In genomic region chr1:226436472-226436854, GRCh38 we compare ENCODE assay signal across 1 cellular context.
TF ChIP-seq lines count a peak whose summit lies in the region.

No MANE protein-coding gene starts in this region.

TF ChIP-seq in GM23338, 12 proteins besides CTCF, POLR2A, EP300 and RAD21 (continued from another document):
- TF ChIP-seq, protein P1, sequence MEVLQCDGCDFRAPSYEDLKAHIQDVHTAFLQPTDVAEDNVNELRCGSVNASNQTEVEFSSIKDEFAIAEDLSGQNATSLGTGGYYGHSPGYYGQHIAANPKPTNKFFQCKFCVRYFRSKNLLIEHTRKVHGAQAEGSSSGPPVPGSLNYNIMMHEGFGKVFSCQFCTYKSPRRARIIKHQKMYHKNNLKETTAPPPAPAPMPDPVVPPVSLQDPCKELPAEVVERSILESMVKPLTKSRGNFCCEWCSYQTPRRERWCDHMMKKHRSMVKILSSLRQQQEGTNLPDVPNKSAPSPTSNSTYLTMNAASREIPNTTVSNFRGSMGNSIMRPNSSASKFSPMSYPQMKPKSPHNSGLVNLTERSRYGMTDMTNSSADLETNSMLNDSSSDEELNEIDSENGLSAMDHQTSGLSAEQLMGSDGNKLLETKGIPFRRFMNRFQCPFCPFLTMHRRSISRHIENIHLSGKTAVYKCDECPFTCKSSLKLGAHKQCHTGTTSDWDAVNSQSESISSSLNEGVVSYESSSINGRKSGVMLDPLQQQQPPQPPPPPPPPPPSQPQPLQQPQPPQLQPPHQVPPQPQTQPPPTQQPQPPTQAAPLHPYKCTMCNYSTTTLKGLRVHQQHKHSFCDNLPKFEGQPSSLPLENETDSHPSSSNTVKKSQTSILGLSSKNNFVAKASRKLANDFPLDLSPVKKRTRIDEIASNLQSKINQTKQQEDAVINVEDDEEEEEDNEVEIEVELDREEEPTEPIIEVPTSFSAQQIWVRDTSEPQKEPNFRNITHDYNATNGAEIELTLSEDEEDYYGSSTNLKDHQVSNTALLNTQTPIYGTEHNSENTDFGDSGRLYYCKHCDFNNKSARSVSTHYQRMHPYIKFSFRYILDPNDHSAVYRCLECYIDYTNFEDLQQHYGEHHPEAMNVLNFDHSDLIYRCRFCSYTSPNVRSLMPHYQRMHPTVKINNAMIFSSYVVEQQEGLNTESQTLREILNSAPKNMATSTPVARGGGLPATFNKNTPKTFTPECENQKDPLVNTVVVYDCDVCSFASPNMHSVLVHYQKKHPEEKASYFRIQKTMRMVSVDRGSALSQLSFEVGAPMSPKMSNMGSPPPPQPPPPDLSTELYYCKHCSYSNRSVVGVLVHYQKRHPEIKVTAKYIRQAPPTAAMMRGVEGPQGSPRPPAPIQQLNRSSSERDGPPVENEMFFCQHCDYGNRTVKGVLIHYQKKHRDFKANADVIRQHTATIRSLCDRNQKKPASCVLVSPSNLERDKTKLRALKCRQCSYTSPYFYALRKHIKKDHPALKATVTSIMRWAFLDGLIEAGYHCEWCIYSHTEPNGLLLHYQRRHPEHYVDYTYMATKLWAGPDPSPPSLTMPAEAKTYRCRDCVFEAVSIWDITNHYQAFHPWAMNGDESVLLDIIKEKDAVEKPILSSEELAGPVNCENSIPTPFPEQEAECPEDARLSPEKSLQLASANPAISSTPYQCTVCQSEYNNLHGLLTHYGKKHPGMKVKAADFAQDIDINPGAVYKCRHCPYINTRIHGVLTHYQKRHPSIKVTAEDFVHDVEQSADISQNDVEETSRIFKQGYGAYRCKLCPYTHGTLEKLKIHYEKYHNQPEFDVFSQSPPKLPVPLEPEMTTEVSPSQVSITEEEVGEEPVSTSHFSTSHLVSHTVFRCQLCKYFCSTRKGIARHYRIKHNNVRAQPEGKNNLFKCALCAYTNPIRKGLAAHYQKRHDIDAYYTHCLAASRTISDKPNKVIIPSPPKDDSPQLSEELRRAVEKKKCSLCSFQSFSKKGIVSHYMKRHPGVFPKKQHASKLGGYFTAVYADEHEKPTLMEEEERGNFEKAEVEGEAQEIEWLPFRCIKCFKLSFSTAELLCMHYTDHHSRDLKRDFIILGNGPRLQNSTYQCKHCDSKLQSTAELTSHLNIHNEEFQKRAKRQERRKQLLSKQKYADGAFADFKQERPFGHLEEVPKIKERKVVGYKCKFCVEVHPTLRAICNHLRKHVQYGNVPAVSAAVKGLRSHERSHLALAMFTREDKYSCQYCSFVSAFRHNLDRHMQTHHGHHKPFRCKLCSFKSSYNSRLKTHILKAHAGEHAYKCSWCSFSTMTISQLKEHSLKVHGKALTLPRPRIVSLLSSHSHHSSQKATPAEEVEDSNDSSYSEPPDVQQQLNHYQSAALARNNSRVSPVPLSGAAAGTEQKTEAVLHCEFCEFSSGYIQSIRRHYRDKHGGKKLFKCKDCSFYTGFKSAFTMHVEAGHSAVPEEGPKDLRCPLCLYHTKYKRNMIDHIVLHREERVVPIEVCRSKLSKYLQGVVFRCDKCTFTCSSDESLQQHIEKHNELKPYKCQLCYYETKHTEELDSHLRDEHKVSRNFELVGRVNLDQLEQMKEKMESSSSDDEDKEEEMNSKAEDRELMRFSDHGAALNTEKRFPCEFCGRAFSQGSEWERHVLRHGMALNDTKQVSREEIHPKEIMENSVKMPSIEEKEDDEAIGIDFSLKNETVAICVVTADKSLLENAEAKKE (CRISPR knock-in tag; IDR thresholded peaks at IDR 0.05) = no peak
- TF ChIP-seq JUNB (IDR thresholded peaks at IDR 0.05; ENCODE audit: unreplicated experiment) = no peak
- TF ChIP-seq CREB1 (CRISPR knock-in tag; IDR thresholded peaks at IDR 0.05; ENCODE audit: low read depth) = no peak
- TF ChIP-seq EZH2phosphoT487 (IDR thresholded peaks at IDR 0.05; ENCODE audit: unreplicated experiment) = no peak
- no peak for TF ChIP-seq ZNF331 (CRISPR knock-in tag; IDR thresholded peaks at IDR 0.05; ENCODE audit: low read depth)
- TF ChIP-seq, protein P2, sequence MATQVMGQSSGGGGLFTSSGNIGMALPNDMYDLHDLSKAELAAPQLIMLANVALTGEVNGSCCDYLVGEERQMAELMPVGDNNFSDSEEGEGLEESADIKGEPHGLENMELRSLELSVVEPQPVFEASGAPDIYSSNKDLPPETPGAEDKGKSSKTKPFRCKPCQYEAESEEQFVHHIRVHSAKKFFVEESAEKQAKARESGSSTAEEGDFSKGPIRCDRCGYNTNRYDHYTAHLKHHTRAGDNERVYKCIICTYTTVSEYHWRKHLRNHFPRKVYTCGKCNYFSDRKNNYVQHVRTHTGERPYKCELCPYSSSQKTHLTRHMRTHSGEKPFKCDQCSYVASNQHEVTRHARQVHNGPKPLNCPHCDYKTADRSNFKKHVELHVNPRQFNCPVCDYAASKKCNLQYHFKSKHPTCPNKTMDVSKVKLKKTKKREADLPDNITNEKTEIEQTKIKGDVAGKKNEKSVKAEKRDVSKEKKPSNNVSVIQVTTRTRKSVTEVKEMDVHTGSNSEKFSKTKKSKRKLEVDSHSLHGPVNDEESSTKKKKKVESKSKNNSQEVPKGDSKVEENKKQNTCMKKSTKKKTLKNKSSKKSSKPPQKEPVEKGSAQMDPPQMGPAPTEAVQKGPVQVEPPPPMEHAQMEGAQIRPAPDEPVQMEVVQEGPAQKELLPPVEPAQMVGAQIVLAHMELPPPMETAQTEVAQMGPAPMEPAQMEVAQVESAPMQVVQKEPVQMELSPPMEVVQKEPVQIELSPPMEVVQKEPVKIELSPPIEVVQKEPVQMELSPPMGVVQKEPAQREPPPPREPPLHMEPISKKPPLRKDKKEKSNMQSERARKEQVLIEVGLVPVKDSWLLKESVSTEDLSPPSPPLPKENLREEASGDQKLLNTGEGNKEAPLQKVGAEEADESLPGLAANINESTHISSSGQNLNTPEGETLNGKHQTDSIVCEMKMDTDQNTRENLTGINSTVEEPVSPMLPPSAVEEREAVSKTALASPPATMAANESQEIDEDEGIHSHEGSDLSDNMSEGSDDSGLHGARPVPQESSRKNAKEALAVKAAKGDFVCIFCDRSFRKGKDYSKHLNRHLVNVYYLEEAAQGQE (IDR thresholded peaks at IDR 0.05; ENCODE audit: unreplicated experiment) = no peak
- no peak for TF ChIP-seq EZH2 (IDR thresholded peaks at IDR 0.05; ENCODE audit: low read depth, unreplicated experiment)
- no peak for TF ChIP-seq ZNF114 (CRISPR knock-in tag; IDR thresholded peaks at IDR 0.05)
TF ChIP-seq in GM23338: peak in this region for 0.
